In the genomic region with DNA sequence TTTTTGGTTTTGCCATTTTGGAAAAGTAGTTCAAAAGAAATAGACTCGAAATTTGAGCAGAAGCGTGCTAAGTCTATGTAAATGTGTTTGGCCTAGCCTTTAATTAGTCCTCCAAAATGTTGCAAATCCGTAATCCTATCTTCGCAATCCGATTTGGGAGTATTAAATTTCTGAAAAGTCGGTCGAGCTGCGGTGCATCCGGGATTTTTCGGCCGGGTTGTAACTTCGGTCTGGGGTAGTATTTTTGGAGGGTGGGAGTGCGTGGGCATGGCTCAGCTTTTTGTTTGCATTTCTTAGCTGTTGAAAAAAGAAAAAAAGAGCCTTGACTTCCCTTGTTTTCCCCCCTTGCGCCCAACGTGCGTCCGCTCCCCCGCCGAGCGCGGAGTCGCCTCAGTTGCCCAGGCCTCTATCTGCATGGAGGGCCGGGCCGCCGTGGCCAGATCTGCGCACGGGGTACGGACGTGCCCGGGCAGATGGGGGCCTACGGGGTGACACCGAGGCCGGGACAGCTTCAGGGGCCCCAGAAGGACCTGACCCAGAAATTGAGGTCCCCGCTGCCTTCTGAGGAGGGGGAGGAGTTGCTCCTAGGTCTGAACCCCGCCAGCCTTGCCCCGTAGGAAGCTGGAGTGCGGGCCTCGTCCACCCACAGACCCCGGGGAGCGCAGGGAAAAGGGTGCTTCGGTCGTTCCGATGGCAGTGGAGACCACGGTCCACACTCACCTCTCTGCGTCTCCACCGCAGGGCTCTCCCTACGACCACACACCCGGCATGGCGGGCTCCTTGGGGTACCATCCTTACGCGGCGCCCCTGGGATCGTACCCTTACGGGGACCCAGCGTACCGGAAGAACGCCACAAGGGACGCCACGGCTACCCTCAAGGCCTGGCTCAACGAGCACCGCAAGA, we compare ENCODE assay signal across 9 cellular contexts. TPM values are rescaled to one million over a fixed set of nuclear protein-coding genes. Genes with fewer than 3 reads are reported as not detected.
DNase-seq lines count a peak whose midpoint lies in the region; ATAC-seq, FAIRE-seq and TF ChIP-seq lines count a peak whose summit lies in the region.
"Had no signal": no experiment of that assay in that cellular context is flagged by ENCODE, and none has a peak within 500 bp of the region (broad histone marks: within the 10 kb centered on the region; RNA-seq: fewer than 3 reads in every experiment).

No MANE protein-coding gene starts in this region.

- H3K4me3 ChIP-seq in AG09309 (ENCODE audit: control insufficient read depth, low read depth, low read length) (peak overlapping the region; percentile 58), HL-60 (replicated peaks; ENCODE audit: insufficient read depth, low read length) (peak overlapping the region; percentile 59), K562 (peak overlapping the region; percentile 80), mesenchymal stem cell (ENCODE audit: insufficient read depth in 1 of 2, low read depth in 1 of 2, low read length in 2 of 2) (peak overlapping the region; percentile 76 to 81)

- H2AFZ ChIP-seq in K562 (ENCODE audit: low read depth, low read length) (peak overlapping the region; percentile 92), mesenchymal stem cell (ENCODE audit: low read depth, low read length) (no peak overlapping the region)

- H3K36me3 ChIP-seq in K562 (ENCODE audit: control insufficient read depth, insufficient read depth, low read length) (peaks cover 7% of the 10 kb centered on the region; the same call in 1 of the 3 replicates), mesenchymal stem cell (ENCODE audit: control insufficient read depth in 1 of 2, insufficient read depth in 2 of 2, low read depth in 1 of 2, low read length in 2 of 2) (peaks cover 3 to 6% of the 10 kb centered on the region in 2 experiments)

- H3K4me1 ChIP-seq in K562 (replicated peaks in 1 of 2; ENCODE audit: control insufficient read depth in 2 of 2, insufficient read depth in 2 of 2, low read length in 2 of 2), result peaks cover 14 to 37% of the 10 kb centered on the region in 2 experiments; a peak in 4 of 5 replicates
- H3K4me1 ChIP-seq in mesenchymal stem cell (ENCODE audit: control insufficient read depth, insufficient read depth, low read depth, low read length), result peaks cover 32% of the 10 kb centered on the region

- TF ChIP-seq RAD21 in K562 (CRISPR knock-in tag; conservative IDR thresholded peaks at IDR 0.05 in 1 of 2, IDR thresholded peaks at IDR 0.05 in 1 of 2), result no peak

- TF ChIP-seq POLR2A in K562 (conservative IDR thresholded peaks at IDR 0.05), result no peak

- no peak overlapping the region for H4K91ac ChIP-seq in mesenchymal stem cell (ENCODE audit: low read length)

- H3K9ac ChIP-seq in K562 (ENCODE audit: insufficient read depth in 1 of 2, low read depth in 2 of 2, low read length in 2 of 2) (peak overlapping the region; percentile 68 to 95), mesenchymal stem cell (ENCODE audit: low read length) (peak overlapping the region; percentile 94)

- H4K20me1 ChIP-seq in K562 (replicated peaks; ENCODE audit: control insufficient read depth, insufficient read depth, low read length), result 0 out of 2 replicates have a peak, but pooled peaks cover 4% of the 10 kb centered on the region

- no peak overlapping the region for H3K4ac ChIP-seq in mesenchymal stem cell (ENCODE audit: low read depth in 1 of 2, low read length in 2 of 2)

- H3K14ac ChIP-seq in mesenchymal stem cell (ENCODE audit: low read length in 2 of 2), result no peak overlapping the region

- H3K18ac ChIP-seq in mesenchymal stem cell (ENCODE audit: low read depth in 1 of 2, low read length in 2 of 2), result no peak overlapping the region

- H3K79me1 ChIP-seq in mesenchymal stem cell (replicated peaks; ENCODE audit: low read length, poor library complexity, severe bottlenecking), result peaks cover 3% of the 10 kb centered on the region

- no peak overlapping the region for H2BK5ac ChIP-seq in mesenchymal stem cell (ENCODE audit: low read depth, low read length, poor library complexity, severe bottlenecking)

- in situ Hi-C loops in K562 (cut with MboI), result no loop called here

- no peak for FAIRE-seq in K562 (lab: Jason Lieb, UNC)

- 92% methylated on average over 27 of the region's 61 CpGs for WGBS in K562 (ENCODE audit: insufficient coverage, low coverage, missing lambda C conversion rate)
- 7% methylated on average over 49 of the region's 61 CpGs for WGBS in mesenchymal stem cell

- POLR2A ChIA-PET in K562 (lab: Yijun Ruan, JAX), result interaction anchor here (0.6 kb wide), 1 partner anchor 16 kb away, joined by 3 read pairs; no protein-coding TSS in a partner anchor

- H3K4me2 ChIP-seq in K562 (ENCODE audit: insufficient read depth, low read length) (peak overlapping the region; percentile 97), mesenchymal stem cell (ENCODE audit: low read length, poor library complexity, severe bottlenecking) (peak overlapping the region; percentile 95)

- H2BK12ac ChIP-seq in mesenchymal stem cell (ENCODE audit: low read length in 2 of 2), result no peak overlapping the region

- no peak for ATAC-seq in K562
- no peak for ATAC-seq in HG03135 (IDR thresholded peaks at IDR 0.05; ENCODE audit: unreplicated experiment)
- ATAC-seq in left lobe of liver, result no peak
- no peak for ATAC-seq in HG02884 (IDR thresholded peaks at IDR 0.05; ENCODE audit: unreplicated experiment)

- TF ChIP-seq EP300 in K562 (IDR thresholded peaks at IDR 0.05; ENCODE audit: low read length), result no peak

- H2AK5ac ChIP-seq in mesenchymal stem cell (ENCODE audit: low read length, severe bottlenecking), result no peak overlapping the region

- intact Hi-C loops in K562 (cut with micrococcal nuclease), result no loop called here

- H2BK15ac ChIP-seq in mesenchymal stem cell (ENCODE audit: low read depth, poor library complexity, severe bottlenecking), result no peak overlapping the region

- DNase-seq in AG09309 (ENCODE audit: low read depth), result no peak
- DNase-seq in HL-60 (ENCODE audit: low read depth in 1 of 2, low spot score in 1 of 2), result no peak
- no peak for DNase-seq in K562 (ENCODE audit: extremely low read depth in 1 of 4, low spot score in 3 of 4)
- no peak for DNase-seq in mesenchymal stem cell
- no peak for DNase-seq in activated gamma-delta T cell treated with Interleukin-2 at 50 U/mL for 16 hours
- DNase-seq in left lobe of liver (ENCODE audit: low spot score), result no peak
- DNase-seq: NCI-H2171 had no signal

- H3K27me3 ChIP-seq in HL-60 (ENCODE audit: insufficient read depth, poor library complexity, severe bottlenecking) (no peaks in the 10 kb centered on the region), K562 (ENCODE audit: control insufficient read depth in 2 of 2, insufficient read depth in 2 of 2, low read length in 2 of 2) (no peaks in the 10 kb centered on the region), mesenchymal stem cell (ENCODE audit: control insufficient read depth in 1 of 2, insufficient read depth in 1 of 2, low read length in 2 of 2) (peaks cover 3 to 32% of the 10 kb centered on the region in 2 experiments)

- H3K79me2 ChIP-seq in K562 (ENCODE audit: control insufficient read depth, insufficient read depth, low read length), result peaks cover 17% of the 10 kb centered on the region

- 0 out of 2 replicates have a peak, but pooled peaks cover 1% of the 10 kb centered on the region for H3K9me3 ChIP-seq in K562 (replicated peaks; ENCODE audit: control insufficient read depth, insufficient read depth, low read depth, low read length)
- H3K9me3 ChIP-seq in mesenchymal stem cell (ENCODE audit: control insufficient read depth, low read length), result no peaks in the 10 kb centered on the region

- H3K9me1 ChIP-seq in K562 (ENCODE audit: control insufficient read depth, insufficient read depth, low read length), result no peaks in the 10 kb centered on the region

- BruUV-seq in K562 (replicated peaks; lab: Mats Ljungman, UMichigan), result TSS peak; percentile 62

- CTCF ChIA-PET in K562 (lab: Yijun Ruan, JAX; ENCODE audit: low intra/inter-chr PET ratio), result no interaction called here

- no peak for TF ChIP-seq CTCF in AG09309 (IDR thresholded peaks at IDR 0.05; ENCODE audit: control insufficient read depth, insufficient read depth, low read depth, low read length, missing control alignments)
- no peak for TF ChIP-seq CTCF in HL-60 (IDR thresholded peaks at IDR 0.05; ENCODE audit: insufficient read depth, low read length)
- no peak for TF ChIP-seq CTCF in K562 (IDR thresholded peaks at IDR 0.05 in 2 of 3, conservative IDR thresholded peaks at IDR 0.05 in 1 of 3; ENCODE audit: insufficient read depth in 2 of 3, low read depth in 1 of 3, low read length in 3 of 3)

- H3K27ac ChIP-seq in HL-60 (replicated peaks) (peak overlapping the region; percentile 86), K562 (ENCODE audit: extremely low read depth, low read depth, low read length) (no peak overlapping the region), mesenchymal stem cell (ENCODE audit: low read length, poor library complexity, severe bottlenecking) (peak overlapping the region; percentile 69)

- H3K23ac ChIP-seq in mesenchymal stem cell (ENCODE audit: low read length in 2 of 2), result no peak overlapping the region

- H4K8ac ChIP-seq in mesenchymal stem cell (ENCODE audit: low read length), result no peak overlapping the region

- H2BK120ac ChIP-seq in mesenchymal stem cell (ENCODE audit: low read depth, low read length), result no peak overlapping the region

TF ChIP-seq in K562, 482 proteins besides CTCF, POLR2A, EP300 and RAD21 (continues in another document):
- peak; percentile 28 for TF ChIP-seq POLR2G (IDR thresholded peaks at IDR 0.05; ENCODE audit: low read depth, low read length)

RNA-seq across cellular contexts. Expression of a gene that starts 1.3 kb away (rescaled TPM):
- total RNA-seq in K562 (2011; cell fraction: chromatin; rRNA removed; ENCODE audit: low replicate concordance), result 0.60 and 1.6 TPM in 2 replicates
- 2.1 and 2.3 TPM in 2 replicates for total RNA-seq in K562 (2011; cell fraction: nucleolus; rRNA removed)
- total RNA-seq in K562 (2011; cell fraction: nucleoplasm; rRNA removed), result 1.2 and 2.0 TPM in 2 replicates
- total RNA-seq in K562 (2014; rRNA removed), result 2.2 and 4.2 TPM in 2 replicates
- 0.70 and 0.91 TPM in 2 replicates for total RNA-seq in K562 (2014; rRNA removed; fragmentation: Illumina TruSeq; extraction: Trizol)
- 0.90 and 0.94 TPM in 2 replicates for total RNA-seq in K562 (2015; rRNA removed; fragmentation: Illumina TruSeq; extraction: Trizol)
- 2.6 and 3.0 TPM in 2 replicates for total RNA-seq in K562 (2021)
- 0.67 and 0.89 TPM in 2 replicates for polyA plus RNA-seq in K562 (2011; rRNA removed)
- 0.47 and 1.7 TPM in 2 replicates for polyA plus RNA-seq in K562 (2011; cell fraction: cytosol; rRNA removed)
- 1.9 and 3.0 TPM in 2 replicates for polyA plus RNA-seq in K562 (2011; cell fraction: nucleus; rRNA removed)
- polyA plus RNA-seq in K562 (2012), result 1.2 and 1.6 TPM in 2 replicates
- 1.2 and 1.4 TPM in 2 replicates for polyA plus RNA-seq in K562 (2014; fragmentation: Illumina TruSeq; extraction: Trizol)
- polyA plus RNA-seq in K562 (2014; fragmentation: Nextera tagmentation; extraction: Ambion mirVana), result under 1 TPM; 0.20 to 0.21 TPM
- 1.8 and 2.0 TPM in 2 replicates for polyA plus RNA-seq in K562 (2014; rRNA removed)
- 0.32 and 0.66 TPM in 2 replicates for polyA minus RNA-seq in K562 (2011; rRNA and poly(A)+ RNA removed)
- 1.5 TPM in 2 replicates for polyA minus RNA-seq in K562 (2011; cell fraction: cytosol; rRNA and poly(A)+ RNA removed)
- polyA minus RNA-seq in K562 (2011; cell fraction: nucleus; rRNA and poly(A)+ RNA removed), result 2.2 and 3.9 TPM in 2 replicates
- polyA plus RNA-seq in mesenchymal stem cell (2013, experiment 1 of 2), result 0.06 TPM
- polyA plus RNA-seq in mesenchymal stem cell (2013, experiment 2 of 2), result 0.05 TPM
- 0.08 TPM for total RNA-seq in left lobe of liver
